10 cellular contexts compared by ENCODE assay signal in genomic region chr2:25251032-25251460, GRCh38.
A peak's percentile ranks its signal among the peaks of the same experiment; 100 is the strongest.
DNase-seq lines count a peak whose midpoint lies in the region; ATAC-seq and TF ChIP-seq lines count a peak whose summit lies in the region.
"Had no signal": no experiment of that assay in that cellular context is flagged by ENCODE, and none has a peak within 500 bp of the region (broad histone marks: within the 10 kb centered on the region; RNA-seq: fewer than 3 reads in every experiment).

No MANE protein-coding gene starts in this region.

- H2BK15ac ChIP-seq in IMR-90 (ENCODE audit: low read depth, low read length), result no peak overlapping the region

- no peak overlapping the region for H3K56ac ChIP-seq in IMR-90 (ENCODE audit: extremely low read depth, insufficient read depth, low read length)

- H2BK20ac ChIP-seq in IMR-90 (ENCODE audit: low read depth, low read length), result no peak overlapping the region

- in situ Hi-C loops in IMR-90 (cut with MboI; ENCODE audit: low sequenced_read_pairs), result no loop called here

- WGBS in IMR-90 (ENCODE audit: extremely low coverage in 2 of 2, insufficient read length in 1 of 2), 2 experiments, result 25% methylated on average over 4 of the region's 16 CpGs; no CpG with 5 or more reads in 1 of the 2 experiments
- WGBS in body of pancreas, 2 donors, result 60 to 86% methylated on average over 8 to 9 of the region's 16 CpGs

- H2BK5ac ChIP-seq in IMR-90 (ENCODE audit: low read depth, low read length, poor library complexity, severe bottlenecking), result no peak overlapping the region

- POLR2A ChIA-PET in CD8-positive, alpha-beta T cell (lab: Charles Lee), result interaction anchor here (0.9 to 4.1 kb wide), 11 partner anchors 11 to 83 kb away, joined by 3 to 35 read pairs (median 8); no protein-coding TSS in a partner anchor
- POLR2A ChIA-PET in IMR-90 (lab: Charles Lee; ENCODE audit: unreplicated experiment), result no interaction called here

- H3K27me3 Mint-ChIP-seq in CD8-positive, alpha-beta T cell (ENCODE audit: low read depth), result no peaks in the 10 kb centered on the region

- peaks cover 36% of the 10 kb centered on the region for H3K36me3 ChIP-seq in CD8-positive, alpha-beta T cell (ENCODE audit: insufficient read depth, low read length)
- peaks cover 33% of the 10 kb centered on the region for H3K36me3 ChIP-seq in IMR-90 (ENCODE audit: control insufficient read depth, insufficient read depth, low read length)
- H3K36me3 ChIP-seq in body of pancreas (replicated peaks in 1 of 2; ENCODE audit: insufficient read depth in 1 of 2, low read depth in 2 of 2), result peaks cover 6 to 8% of the 10 kb centered on the region in 2 donors
- peaks cover 9% of the 10 kb centered on the region for H3K36me3 ChIP-seq in mucosa of descending colon (ENCODE audit: low read depth)

- H3K9me1 ChIP-seq in IMR-90 (ENCODE audit: insufficient read depth, low read length), result no peaks in the 10 kb centered on the region; the same call in 1 of the 2 replicates

- peak overlapping the region; percentile 89 for H3K27ac Mint-ChIP-seq in CD8-positive, alpha-beta T cell

- H3K4me3 Mint-ChIP-seq in CD8-positive, alpha-beta T cell, result peak overlapping the region; percentile 82

- no peaks in the 10 kb centered on the region for H4K20me1 ChIP-seq in IMR-90 (ENCODE audit: insufficient read depth, low read length)

- dilution Hi-C loops in IMR-90 (cut with HindIII; ENCODE audit: low sequenced_read_pairs, unreplicated experiment), result no loop called here

- peak overlapping the region; percentile 58 to 86; a peak in 3 of 4 replicates for H4K8ac ChIP-seq in IMR-90 (ENCODE audit: low read depth in 2 of 2, low read length in 2 of 2)

- peak overlapping the region; percentile 90 for H2AFZ ChIP-seq in IMR-90 (replicated peaks; ENCODE audit: low read length, poor library complexity)

- peak overlapping the region; percentile 92 for H2AK9ac ChIP-seq in IMR-90 (replicated peaks; ENCODE audit: low read depth, low read length, poor library complexity)

- no TSS peak for BruUV-seq in IMR-90 (replicated peaks; lab: Mats Ljungman, UMichigan)

- TF ChIP-seq POLR2A in IMR-90 (IDR thresholded peaks at IDR 0.05; ENCODE audit: low read depth, low read length) (no peak), body of pancreas (IDR thresholded peaks at IDR 0.05) (no peak)

- H3K23ac ChIP-seq in IMR-90 (ENCODE audit: low read depth, low read length), result no peak overlapping the region; the same call in 1 of the 2 replicates

- H3K9ac ChIP-seq in IMR-90 (ENCODE audit: low read depth, low read length), result no peak overlapping the region; the same call in 1 of the 2 replicates

- peak; percentile 52 for ATAC-seq in CD8-positive, alpha-beta T cell
- ATAC-seq in IMR-90 (ENCODE audit: low read depth), result no peak
- ATAC-seq in body of pancreas, result no peak
- peak; percentile 6 for ATAC-seq in mucosa of descending colon
- ATAC-seq in HG02973 (IDR thresholded peaks at IDR 0.05; ENCODE audit: unreplicated experiment), result no peak
- ATAC-seq: HCT116 had no signal

- H2BK120ac ChIP-seq in IMR-90 (ENCODE audit: low read depth, low read length), result peak overlapping the region; percentile 4; the same call in 1 of the 2 replicates

- H3K18ac ChIP-seq in IMR-90 (ENCODE audit: low read depth, low read length), result no peak overlapping the region

- H3K4me1 ChIP-seq in CD8-positive, alpha-beta T cell (ENCODE audit: insufficient read depth, low read length), result peaks cover 30% of the 10 kb centered on the region
- H3K4me1 ChIP-seq in IMR-90 (ENCODE audit: control insufficient read depth, insufficient read depth, low read length), result peaks cover 20% of the 10 kb centered on the region
- peaks cover 14% of the 10 kb centered on the region for H3K4me1 ChIP-seq in body of pancreas
- H3K4me1 ChIP-seq in mucosa of descending colon (ENCODE audit: low read depth), result peaks cover 7% of the 10 kb centered on the region

- H3K9me3 ChIP-seq in CD8-positive, alpha-beta T cell (ENCODE audit: low read length), result no peaks in the 10 kb centered on the region
- no peaks in the 10 kb centered on the region for H3K9me3 ChIP-seq in IMR-90 (ENCODE audit: control insufficient read depth, insufficient read depth, low read length)
- H3K9me3 ChIP-seq in body of pancreas, result no peaks in the 10 kb centered on the region
- H3K9me3 ChIP-seq in mucosa of descending colon, result no peaks in the 10 kb centered on the region

- no peak for TF ChIP-seq CTCF in CD8-positive, alpha-beta T cell (IDR thresholded peaks at IDR 0.05)
- TF ChIP-seq CTCF in IMR-90 (conservative IDR thresholded peaks at IDR 0.05; ENCODE audit: low read depth, low read length) (no peak), body of pancreas (IDR thresholded peaks at IDR 0.05) (no peak), mucosa of descending colon (IDR thresholded peaks at IDR 0.05) (no peak)

- H3K4ac ChIP-seq in IMR-90 (ENCODE audit: low read depth, low read length), result peak overlapping the region; percentile 58

- H3K9me3 Mint-ChIP-seq in CD8-positive, alpha-beta T cell, result no peaks in the 10 kb centered on the region

- CTCF ChIA-PET in CD8-positive, alpha-beta T cell (lab: Charles Lee), result interaction anchor here (0.8 to 2.5 kb wide), 7 partner anchors 8 to 111 kb away, joined by 3 to 8 read pairs (median 6); no protein-coding TSS in a partner anchor
- CTCF ChIA-PET in IMR-90 (lab: Yijun Ruan, JAX), result no interaction called here

- 0 out of 4 replicates have a peak, but pooled peaks cover 0 to 6% of the 10 kb centered on the region in 2 experiments for H3K79me1 ChIP-seq in IMR-90 (ENCODE audit: low read depth in 1 of 2, low read length in 2 of 2)

- H2AK5ac ChIP-seq in IMR-90 (ENCODE audit: low read depth, low read length), result peak overlapping the region; percentile 27

- peak overlapping the region; percentile 78; the same call in 1 of the 2 replicates for H4K5ac ChIP-seq in IMR-90 (ENCODE audit: low read depth, low read length)

- no peaks in the 10 kb centered on the region for H3K27me3 ChIP-seq in CD8-positive, alpha-beta T cell (ENCODE audit: insufficient read depth, low read length)
- no peaks in the 10 kb centered on the region for H3K27me3 ChIP-seq in IMR-90 (ENCODE audit: control insufficient read depth, insufficient read depth, low read length)
- H3K27me3 ChIP-seq in body of pancreas, result no peaks in the 10 kb centered on the region

- intact Hi-C loops in CD8-positive, alpha-beta T cell (cut with DNase I, micrococcal nuclease), result loop anchor here (1.0 to 5.0 kb wide), 6 partner anchors 22 to 271 kb away; no protein-coding TSS in a partner anchor
- intact Hi-C loops in IMR-90 (cut with micrococcal nuclease) (loop anchor here (10.0 kb wide), 1 partner anchor 314 kb away; no protein-coding TSS in a partner anchor), body of pancreas (cut with DNase I) (no loop called here), mucosa of descending colon (cut with DNase I, micrococcal nuclease) (no loop called here)

- peak overlapping the region; percentile 52 for H3K27ac ChIP-seq in CD8-positive, alpha-beta T cell (ENCODE audit: low read depth, low read length)
- no peak overlapping the region for H3K27ac ChIP-seq in IMR-90 (ENCODE audit: insufficient read depth, low read length)
- H3K27ac ChIP-seq in body of pancreas, result peak overlapping the region in 3 of 4 donors; percentile 80 to 90 (median 90)
- H3K27ac ChIP-seq: epithelial cell of prostate had no signal

- 0 out of 2 replicates have a peak overlapping the region, but pooled peaks have one; percentile 21 for H3K14ac ChIP-seq in IMR-90 (replicated peaks; ENCODE audit: low read depth, low read length)

- H3K4me3 ChIP-seq in CD8-positive, alpha-beta T cell (ENCODE audit: low read depth, low read length), result peak overlapping the region; percentile 86
- H3K4me3 ChIP-seq in IMR-90 (ENCODE audit: insufficient read depth, low read depth, low read length) (no peak overlapping the region; the same call in 1 of the 2 replicates), body of pancreas (no peak overlapping the region), mucosa of descending colon (peak overlapping the region; percentile 39)

- peaks cover 35% of the 10 kb centered on the region for H3K4me1 Mint-ChIP-seq in CD8-positive, alpha-beta T cell (ENCODE audit: low read depth)

- DNase-seq in CD8-positive, alpha-beta T cell, result peak in 3 of 7 experiments; percentile 20 to 39 (median 21)
- DNase-seq in IMR-90 (no peak), body of pancreas (no peak), mucosa of descending colon (no peak), NCI-H510A (lab: John Stamatoyannopoulos, UW) (no peak), HuH-7 (ENCODE audit: low spot score) (no peak), NCI-H226 (no peak)

- peak overlapping the region; percentile 67 for H3K4me2 ChIP-seq in IMR-90 (ENCODE audit: low read depth, low read length)

- H3K36me3 Mint-ChIP-seq in CD8-positive, alpha-beta T cell, result peaks cover 62% of the 10 kb centered on the region

- H4K91ac ChIP-seq in IMR-90 (ENCODE audit: insufficient read depth, low read depth, low read length), result peak overlapping the region; percentile 39; the same call in 1 of the 2 replicates

- TF ChIP-seq RAD21 in IMR-90 (IDR thresholded peaks at IDR 0.05; ENCODE audit: low read length), result no peak

TF ChIP-seq in IMR-90, 13 proteins besides CTCF, POLR2A, EP300 and RAD21 (continues in another document):
- TF ChIP-seq RCOR1 (IDR thresholded peaks at IDR 0.05; ENCODE audit: insufficient replicate concordance, low read length) (no peak), BHLHE40 (IDR thresholded peaks at IDR 0.05; ENCODE audit: low read depth, low read length) (no peak), SMC3 (IDR thresholded peaks at IDR 0.05; ENCODE audit: low read depth, low read length) (no peak), RFX5 (IDR thresholded peaks at IDR 0.05; ENCODE audit: low read depth, low read length) (no peak), NFE2L2 (IDR thresholded peaks at IDR 0.05; ENCODE audit: low read depth, low read length) (no peak), MXI1 (IDR thresholded peaks at IDR 0.05; ENCODE audit: borderline replicate concordance, low read depth, low read length) (no peak), MAZ (IDR thresholded peaks at IDR 0.05; ENCODE audit: borderline replicate concordance, low read depth, low read length) (no peak), FOS (IDR thresholded peaks at IDR 0.05; ENCODE audit: low read depth, low read length) (no peak), CEBPB (IDR thresholded peaks at IDR 0.05; ENCODE audit: low read depth, low read length) (no peak), CHD1 (IDR thresholded peaks at IDR 0.05; ENCODE audit: low read depth, low read length) (no peak), MAFK (IDR thresholded peaks at IDR 0.05; ENCODE audit: low read depth, low read length) (no peak)
- TF ChIP-seq, protein P1, sequence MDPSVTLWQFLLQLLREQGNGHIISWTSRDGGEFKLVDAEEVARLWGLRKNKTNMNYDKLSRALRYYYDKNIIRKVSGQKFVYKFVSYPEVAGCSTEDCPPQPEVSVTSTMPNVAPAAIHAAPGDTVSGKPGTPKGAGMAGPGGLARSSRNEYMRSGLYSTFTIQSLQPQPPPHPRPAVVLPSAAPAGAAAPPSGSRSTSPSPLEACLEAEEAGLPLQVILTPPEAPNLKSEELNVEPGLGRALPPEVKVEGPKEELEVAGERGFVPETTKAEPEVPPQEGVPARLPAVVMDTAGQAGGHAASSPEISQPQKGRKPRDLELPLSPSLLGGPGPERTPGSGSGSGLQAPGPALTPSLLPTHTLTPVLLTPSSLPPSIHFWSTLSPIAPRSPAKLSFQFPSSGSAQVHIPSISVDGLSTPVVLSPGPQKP (IDR thresholded peaks at IDR 0.05; ENCODE audit: borderline replicate concordance, low read depth, low read length), result no peak

Comparison
In these comparisons a context has a peak if more than half of its experiments do, and no peak if none do; other contexts are left out.
1. ATAC-seq: peak in CD8-positive, alpha-beta T cell (single experiment) and mucosa of descending colon (single experiment); none in IMR-90 (single experiment), body of pancreas (single experiment) and HG02973 (single experiment).
2. H3K4me3 ChIP-seq: peak in CD8-positive, alpha-beta T cell (single experiment) and mucosa of descending colon (single experiment); none in IMR-90 (single experiment) and body of pancreas (0 of 2).
3. intact Hi-C loops: an anchor here in CD8-positive, alpha-beta T cell (1.0 to 5.0 kb wide) and IMR-90 (10.0 kb wide); none called in body of pancreas and mucosa of descending colon.